Comparison of ENCODE assay signal across 8 cellular contexts in genomic region chr2:27735263-27735904, GRCh38. TPM values are rescaled to one million over a fixed set of nuclear protein-coding genes. Genes with fewer than 3 reads are reported as not detected.
A peak's percentile ranks its signal among the peaks of the same experiment; 100 is the strongest.
DNase-seq lines count a peak whose midpoint lies in the region; ATAC-seq and TF ChIP-seq lines count a peak whose summit lies in the region.

No MANE protein-coding gene starts in this region.

- H3K4me1 ChIP-seq in body of pancreas (peaks cover 45% of the 10 kb centered on the region), urinary bladder (ENCODE audit: insufficient read depth) (no peaks in the 10 kb centered on the region)

- H3K27me3 Mint-ChIP-seq in CD4-positive, alpha-beta T cell, result no peaks in the 10 kb centered on the region
- no peaks in the 10 kb centered on the region for H3K27me3 Mint-ChIP-seq in T-helper 2 cell treated with Interferon-gamma antibody and Interleukin-4, amounts not matched to agents 5 μg/mL and 100 μg/mL, for 36 hours (ENCODE audit: low read depth)

- no peak overlapping the region for H3K27ac ChIP-seq in CD4-positive, alpha-beta T cell (ENCODE audit: low read depth, low read length)
- H3K27ac ChIP-seq in body of pancreas, result peak overlapping the region; percentile 68 to 90 (median 86)
- peak overlapping the region; percentile 35 for H3K27ac ChIP-seq in urinary bladder (ENCODE audit: low read depth)

- no peaks in the 10 kb centered on the region for H3K9me3 ChIP-seq in CD4-positive, alpha-beta T cell (ENCODE audit: control insufficient read depth, low read length)
- no peaks in the 10 kb centered on the region for H3K9me3 ChIP-seq in body of pancreas

- WGBS in body of pancreas, 2 donors, result 3 to 15% methylated on average over 9 to 50 of the region's 51 CpGs
- 3% methylated on average over 51 of the region's 51 CpGs for WGBS in urinary bladder

- H3K4me1 Mint-ChIP-seq in CD4-positive, alpha-beta T cell (ENCODE audit: low read depth), result peaks cover 13% of the 10 kb centered on the region
- H3K4me1 Mint-ChIP-seq in T-helper 2 cell treated with Interferon-gamma antibody and Interleukin-4, amounts not matched to agents 5 μg/mL and 100 μg/mL, for 36 hours (ENCODE audit: low read depth), result peaks cover 6% of the 10 kb centered on the region

- H3K9me3 Mint-ChIP-seq in CD4-positive, alpha-beta T cell, result no peaks in the 10 kb centered on the region
- H3K9me3 Mint-ChIP-seq in T-helper 2 cell treated with Interferon-gamma antibody and Interleukin-4, amounts not matched to agents 5 μg/mL and 100 μg/mL, for 36 hours, result peaks cover 4% of the 10 kb centered on the region

- H3K27me3 ChIP-seq in CD4-positive, alpha-beta T cell (ENCODE audit: control insufficient read depth, insufficient read depth, low read length), result no peaks in the 10 kb centered on the region
- no peaks in the 10 kb centered on the region for H3K27me3 ChIP-seq in body of pancreas

- CTCF ChIA-PET in CD4-positive, alpha-beta T cell (lab: Charles Lee), result no interaction called here

- H3K4me3 ChIP-seq in body of pancreas (peak overlapping the region in 1 of 2 donors; percentile 13), urinary bladder (ENCODE audit: low read depth, low read length) (peak overlapping the region; percentile 43)

- peak; percentile 61 to 89 (median 86) for TF ChIP-seq POLR2A in body of pancreas (IDR thresholded peaks at IDR 0.05)

- no peaks in the 10 kb centered on the region for H3K36me3 ChIP-seq in body of pancreas (replicated peaks in 1 of 2; ENCODE audit: insufficient read depth in 1 of 2, low read depth in 2 of 2)
- H3K36me3 ChIP-seq in urinary bladder (ENCODE audit: insufficient read depth), result no peaks in the 10 kb centered on the region

- H3K36me3 Mint-ChIP-seq in CD4-positive, alpha-beta T cell (ENCODE audit: low read depth), result no peaks in the 10 kb centered on the region
- peaks cover 1% of the 10 kb centered on the region for H3K36me3 Mint-ChIP-seq in T-helper 2 cell treated with Interferon-gamma antibody and Interleukin-4, amounts not matched to agents 5 μg/mL and 100 μg/mL, for 36 hours (ENCODE audit: low read depth)

- intact Hi-C loops in CD4-positive, alpha-beta T cell (cut with DNase I, micrococcal nuclease), result no loop called here
- intact Hi-C loops in body of pancreas (cut with DNase I), result no loop called here

- peak in 8 of 10 experiments; percentile 19 to 66 (median 46) for DNase-seq in CD4-positive, alpha-beta T cell
- DNase-seq in T-helper 2 cell treated with Interferon-gamma antibody and Interleukin-4, amounts not matched to agents 5 μg/mL and 100 μg/mL, for 36 hours (ENCODE audit: low spot score), result peak; percentile 65
- DNase-seq in body of pancreas (peak; percentile 82 to 90 (median 87)), hepatic stellate cell (ENCODE audit: low spot score) (peak; percentile 71), putamen (ENCODE audit: low spot score) (peak; percentile 53), NCI-H1105 treated with DMSO at 0.1 percent for 48 hours (lab: John Stamatoyannopoulos, UW) (no peak), COR-L47 (lab: John Stamatoyannopoulos, UW) (no peak)

- H3K27ac Mint-ChIP-seq in CD4-positive, alpha-beta T cell, result peak overlapping the region; percentile 55
- no peak overlapping the region for H3K27ac Mint-ChIP-seq in T-helper 2 cell treated with Interferon-gamma antibody and Interleukin-4, amounts not matched to agents 5 μg/mL and 100 μg/mL, for 36 hours

- H3K4me3 Mint-ChIP-seq in CD4-positive, alpha-beta T cell, result peak overlapping the region; percentile 78
- H3K4me3 Mint-ChIP-seq in T-helper 2 cell treated with Interferon-gamma antibody and Interleukin-4, amounts not matched to agents 5 μg/mL and 100 μg/mL, for 36 hours, result peak overlapping the region; percentile 18

- POLR2A ChIA-PET in CD4-positive, alpha-beta T cell (lab: Charles Lee), result interaction anchor here (1.5 kb wide), 1 partner anchor 11 kb away, joined by 3 read pairs; no protein-coding TSS in a partner anchor

- ATAC-seq in CD4-positive, alpha-beta T cell (ENCODE audit: poor library complexity), result peak; percentile 92
- peak; percentile 92 for ATAC-seq in body of pancreas

- TF ChIP-seq CTCF in CD4-positive, alpha-beta T cell (IDR thresholded peaks at IDR 0.05), result no peak
- TF ChIP-seq CTCF in body of pancreas (IDR thresholded peaks at IDR 0.05), result peak in 4 of 7 experiments; percentile 4 to 30 (median 15)

RNA-seq across cellular contexts. Expression of gene MRPL33, which starts 36.1 kb away (rescaled TPM):
- 10 to 100 TPM; 33.1 to 37.2 TPM for total RNA-seq in CD4-positive, alpha-beta T cell
- total RNA-seq in body of pancreas (10 to 100 TPM; 26.5 to 92.0 TPM), urinary bladder (102 TPM)
- polyA plus RNA-seq in urinary bladder, result 179 TPM

Comparison
In these comparisons a context has a peak if more than half of its experiments do, and no peak if none do; other contexts are left out.
1. DNase-seq: peak in CD4-positive, alpha-beta T cell (8 of 10), T-helper 2 cell treated with Interferon-gamma antibody and Interleukin-4, amounts not matched to agents 5 μg/mL and 100 μg/mL, for 36 hours (single experiment), body of pancreas (4 of 4), hepatic stellate cell (single experiment) and putamen (single experiment); none in NCI-H1105 treated with DMSO at 0.1 percent for 48 hours (single experiment) and COR-L47 (single experiment).